Comparison of ENCODE assay signal across 9 cellular contexts in the genomic region with DNA sequence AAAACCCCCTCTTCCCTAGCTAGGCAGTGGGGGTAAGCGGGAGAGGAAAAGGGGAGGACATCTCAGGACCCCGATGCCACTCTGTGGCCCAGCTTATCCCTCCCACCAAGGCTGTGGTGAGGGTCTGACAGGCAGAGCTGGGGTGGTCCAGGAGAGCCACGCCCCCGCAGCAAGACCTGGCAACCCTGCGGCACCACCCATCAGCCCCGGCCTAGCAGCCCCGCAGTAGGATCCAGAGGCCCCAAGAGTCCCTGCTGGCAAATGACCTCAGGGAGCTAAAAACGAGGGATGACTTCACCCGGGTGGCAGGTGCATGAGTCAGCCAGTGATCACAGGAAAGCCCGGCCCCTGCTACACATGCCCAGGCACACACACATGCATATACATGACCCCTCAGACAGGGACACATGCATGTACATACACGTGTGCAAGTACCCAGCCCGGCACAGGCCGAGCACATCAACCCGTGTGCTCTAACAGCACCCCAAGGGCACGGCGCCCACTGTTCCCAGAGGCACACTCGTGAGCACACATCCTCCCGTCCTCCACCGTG. TPM values are rescaled to one million over a fixed set of nuclear protein-coding genes. Genes with fewer than 3 reads are reported as not detected.
DNase-seq lines count a peak whose midpoint lies in the region; ATAC-seq, FAIRE-seq and TF ChIP-seq lines count a peak whose summit lies in the region.
"Had no signal": no experiment of that assay in that cellular context is flagged by ENCODE, and none has a peak within 500 bp of the region (broad histone marks: within the 10 kb centered on the region; RNA-seq: fewer than 3 reads in every experiment).

No MANE protein-coding gene starts in this region.

- H3K4me1 Mint-ChIP-seq in osteocyte (ENCODE audit: unreplicated experiment), result peaks cover 15% of the 10 kb centered on the region

- peak overlapping the region; percentile 35 for H3K4me3 Mint-ChIP-seq in osteocyte (ENCODE audit: unreplicated experiment)

- peaks cover 4% of the 10 kb centered on the region for H3K36me3 Mint-ChIP-seq in osteocyte (ENCODE audit: unreplicated experiment)

- TF ChIP-seq CTCF in epithelial cell of esophagus (IDR thresholded peaks at IDR 0.05; ENCODE audit: insufficient read depth, low read depth, low read length, missing control alignments), result no peak
- no peak for TF ChIP-seq CTCF in osteocyte (IDR thresholded peaks at IDR 0.05)

- H3K27ac Mint-ChIP-seq in osteocyte (ENCODE audit: unreplicated experiment), result no peak overlapping the region

- no peaks in the 10 kb centered on the region for H3K27me3 Mint-ChIP-seq in osteocyte (ENCODE audit: unreplicated experiment)

- DNase-seq in GM12891 (ENCODE audit: insufficient read length, low spot score) (no peak), NCI-H2171 (lab: John Stamatoyannopoulos, UW) (peak; percentile 34), epithelial cell of esophagus (ENCODE audit: low read depth) (peak; percentile 96), osteocyte (ENCODE audit: extremely low spot score, unreplicated experiment) (no peak), NCI-H510A treated with DMSO at 0.1 percent for 48 hours (lab: John Stamatoyannopoulos, UW) (no peak)
- DNase-seq: upper lobe of right lung had no signal

- H3K9me3 Mint-ChIP-seq in osteocyte (ENCODE audit: unreplicated experiment), result no peaks in the 10 kb centered on the region

- no peak overlapping the region for H3K4me3 ChIP-seq in epithelial cell of esophagus (ENCODE audit: low read length)
- H3K4me3 ChIP-seq: upper lobe of right lung had no signal

- ATAC-seq in HG02642 (IDR thresholded peaks at IDR 0.05; ENCODE audit: poor library complexity, unreplicated experiment) (no peak), HG03139 (IDR thresholded peaks at IDR 0.05; ENCODE audit: unreplicated experiment) (no peak), GM21423 (IDR thresholded peaks at IDR 0.05; ENCODE audit: unreplicated experiment) (no peak)
- ATAC-seq: upper lobe of right lung had no signal

- FAIRE-seq in GM12891 (lab: Jason Lieb, UNC), result peak; percentile 45

- TF ChIP-seq POLR2A in GM12891 (IDR thresholded peaks at IDR 0.05; ENCODE audit: low read depth, low read length), result no peak

TF ChIP-seq in GM12891, 5 proteins besides CTCF, POLR2A, EP300 and RAD21:
- TF ChIP-seq PAX5 (IDR thresholded peaks at IDR 0.05; ENCODE audit: insufficient read depth, low read length, severe bottlenecking), result no peak
- no peak for TF ChIP-seq TAF1 (IDR thresholded peaks at IDR 0.05; ENCODE audit: low read depth, low read length)
- TF ChIP-seq POLR2AphosphoS5 (IDR thresholded peaks at IDR 0.05; ENCODE audit: low read depth, low read length), result no peak
- TF ChIP-seq POU2F2 (IDR thresholded peaks at IDR 0.05; ENCODE audit: low read depth, low read length), result no peak

RNA-seq across cellular contexts. Expression of gene ARVCF, which starts 32.3 kb away (rescaled TPM):
- 0.37 TPM for polyA plus RNA-seq in GM12891 (2012; ENCODE audit: low read depth, missing spikeins)
- total RNA-seq in osteocyte, result 26.5 and 29.3 TPM in 2 replicates

RNA-seq across cellular contexts. Expression of gene TANGO2, which starts 36.6 kb away (rescaled TPM):
- 11.5 TPM for polyA plus RNA-seq in GM12891 (2012; ENCODE audit: low read depth, missing spikeins)
- 24.9 and 28.1 TPM in 2 replicates for total RNA-seq in osteocyte

RNA-seq across cellular contexts. Expression of gene TXNRD2, which starts 42.7 kb away (rescaled TPM):
- 13.3 TPM for polyA plus RNA-seq in GM12891 (2012; ENCODE audit: low read depth, missing spikeins)
- total RNA-seq in osteocyte, result 12.6 and 13.1 TPM in 2 replicates

RNA-seq across cellular contexts. Expression of gene COMT, which starts 42.7 kb away (rescaled TPM):
- 69.5 TPM for polyA plus RNA-seq in GM12891 (2012; ENCODE audit: low read depth, missing spikeins)
- 92.1 and 94.1 TPM in 2 replicates for total RNA-seq in osteocyte

Comparison
In these comparisons a context has a peak if more than half of its experiments do, and no peak if none do; other contexts are left out.
1. DNase-seq: peak in NCI-H2171 (single experiment) and epithelial cell of esophagus (single experiment); none in GM12891 (single experiment), osteocyte (single experiment) and NCI-H510A treated with DMSO at 0.1 percent for 48 hours (single experiment).